9 cellular contexts compared by ENCODE assay signal in genomic region chr2:219684721-219685689, GRCh38. TPM values are rescaled to one million over a fixed set of nuclear protein-coding genes. Genes with fewer than 3 reads are reported as not detected.
DNase-seq lines count a peak whose midpoint lies in the region; ATAC-seq, FAIRE-seq and TF ChIP-seq lines count a peak whose summit lies in the region.
"Had no signal": no experiment of that assay in that cellular context is flagged by ENCODE, and none has a peak within 500 bp of the region (broad histone marks: within the 10 kb centered on the region; RNA-seq: fewer than 3 reads in every experiment).

No MANE protein-coding gene starts in this region.

- H3K27me3 ChIP-seq in ascending aorta: no peaks in the 10 kb centered on the region

- in situ Hi-C loops in G401 (cut with HindIII; ENCODE audit: low sequenced_read_pairs): no loop called here

- DNase-seq in DMS 273 (lab: John Stamatoyannopoulos, UW; ENCODE audit: unreplicated experiment): peak; percentile 79
- DNase-seq in RKO (ENCODE audit: low spot score): peak; percentile 68
- peak; percentile 65 to 93 for DNase-seq in ascending aorta (ENCODE audit: low spot score in 2 of 2)
- DNase-seq in stimulated activated CD4-positive, alpha-beta T cell treated with anti-CD3 and anti-CD28 coated beads, Interleukin-2, amount 100 ng/mL, for 4 hours (ENCODE audit: low read depth): peak; percentile 45
- DNase-seq in G401 (ENCODE audit: low spot score): no peak

- H3K36me3 ChIP-seq in ascending aorta: no peaks in the 10 kb centered on the region

- peak; percentile 99 for ATAC-seq in GM21390 (IDR thresholded peaks at IDR 0.05; ENCODE audit: unreplicated experiment)
- ATAC-seq in HG03575 (IDR thresholded peaks at IDR 0.05; ENCODE audit: extremely low read depth, insufficient number of reproducible peaks, low FRiP score, unreplicated experiment): peak; percentile 89

- H3K4me1 ChIP-seq in ascending aorta: peaks cover 4 to 27% of the 10 kb centered on the region in 2 donors

- H3K4me3 ChIP-seq in ascending aorta: peak overlapping the region; percentile 7 to 60

- H3K27ac ChIP-seq in ascending aorta: peak overlapping the region; percentile 87 to 88

- intact Hi-C loops in ascending aorta (cut with DNase I): loop anchor here (1.0 to 10.0 kb wide), 2 partner anchors 142 to 470 kb away; partner anchors contain the start of genes ABCB6 and CHPF

- FAIRE-seq in islet of Langerhans (lab: Jason Lieb, UNC): peak; percentile 33

- no peaks in the 10 kb centered on the region for H3K9me3 ChIP-seq in ascending aorta

- no peak for TF ChIP-seq CTCF in ascending aorta (IDR thresholded peaks at IDR 0.05)

RNA-seq across cellular contexts. Expression of gene SLC4A3, which starts 57.6 kb away (rescaled TPM):
- 1.8 TPM for total RNA-seq in ascending aorta
- total RNA-seq in G401 (2014; rRNA removed; shearing (Covaris generic)): 4.1 and 5.0 TPM in 2 replicates
- total RNA-seq: T-helper 2 cell treated with Interferon-gamma antibody and Interleukin-4, amounts not matched to agents 100 ng/mL and 5 ng/mL, for 36 hours had no signal
